In genomic region chr19:11738746-11739620, GRCh38 we compare ENCODE assay signal across 8 cellular contexts. TPM values are rescaled to one million over a fixed set of nuclear protein-coding genes. Genes with fewer than 3 reads are reported as not detected.
A peak's percentile ranks its signal among the peaks of the same experiment; 100 is the strongest.
DNase-seq lines count a peak whose midpoint lies in the region; ATAC-seq, FAIRE-seq and TF ChIP-seq lines count a peak whose summit lies in the region.

Gene ZNF823 (minus strand): TSS chr19:11738946. CDS start chr19:11738819, 127 bp downstream.

- no peaks in the 10 kb centered on the region for H3K27me3 Mint-ChIP-seq in neural crest cell (ENCODE audit: low read depth)

- peak in 1 of 4 donors; percentile 84 for TF ChIP-seq POLR2A in stomach (IDR thresholded peaks at IDR 0.05)

- H3K4me3 ChIP-seq in HAP-1 (peak within 1 kb of the TSS; percentile 92), MG63 (peak within 1 kb of the TSS; percentile 86), stomach (peak within 1 kb of the TSS; percentile 74 to 98 (median 93))

- H3K36me3 Mint-ChIP-seq in neural crest cell (ENCODE audit: low read depth), result peaks cover 9% of the 10 kb centered on the region

- FAIRE-seq in G401.6 (lab: Jason Lieb, UNC), result peak; percentile 98

- WGBS in stomach, 5 donors, result 0 to 2% (median 1%) methylated on average over 34 to 35 of the region's 35 CpGs

- DNase-seq in HAP-1 (ENCODE audit: low spot score in 2 of 2) (peak; percentile 98 to 99), MG63 (peak; percentile 100), SHP77 (lab: John Stamatoyannopoulos, UW) (peak; percentile 97 to 98), foreskin keratinocyte (peak; percentile 93 to 96), neural crest cell (ENCODE audit: low read depth, low spot score) (peak; percentile 99), stomach (peak; percentile 100)
- DNase-seq in activated gamma-delta T cell treated with anti-CD3 and anti-CD28 coated beads, Interleukin-2, amount 50 U/mL, for 16 hours (ENCODE audit: low read depth), result peak; percentile 97

- H3K36me3 ChIP-seq in HAP-1 (replicated peaks) (no peaks in the 10 kb centered on the region), MG63 (peaks cover 21% of the 10 kb centered on the region), stomach (no peaks in the 10 kb centered on the region)

- intact Hi-C loops in stomach (cut with DNase I; ENCODE audit: low total_unique reads), result no loop called here

- peak; percentile 93 for ATAC-seq in foreskin keratinocyte

- H3K27me3 ChIP-seq in HAP-1 (ENCODE audit: low read depth) (no peaks in the 10 kb centered on the region), MG63 (no peaks in the 10 kb centered on the region), foreskin keratinocyte (no peaks in the 10 kb centered on the region), stomach (no peaks in the 10 kb centered on the region)

- H3K9me3 Mint-ChIP-seq in neural crest cell, result no peaks in the 10 kb centered on the region

- H3K4me3 Mint-ChIP-seq in neural crest cell, result peak within 1 kb of the TSS; percentile 99

- H3K4me1 ChIP-seq in HAP-1 (peaks cover 9% of the 10 kb centered on the region), foreskin keratinocyte (peaks cover 6% of the 10 kb centered on the region), stomach (peaks cover 17 to 34% (median 31%) of the 10 kb centered on the region in 4 donors)

- peaks cover 24% of the 10 kb centered on the region for H3K4me1 Mint-ChIP-seq in neural crest cell

- no peak for TF ChIP-seq EP300 in stomach (IDR thresholded peaks at IDR 0.05)

- TF ChIP-seq CTCF in foreskin keratinocyte (conservative IDR thresholded peaks at IDR 0.05), result no peak
- TF ChIP-seq CTCF in neural crest cell (conservative IDR thresholded peaks at IDR 0.05), result no peak
- no peak for TF ChIP-seq CTCF in stomach (IDR thresholded peaks at IDR 0.05)

- in situ Hi-C loops in HAP-1 (cut with MboI; ENCODE audit: low sequenced_read_pairs), result no loop called here

- H3K9me3 ChIP-seq in HAP-1 (no peaks in the 10 kb centered on the region), MG63 (no peaks in the 10 kb centered on the region), stomach (no peaks in the 10 kb centered on the region)

- H3K27ac ChIP-seq in foreskin keratinocyte, result peak within 1 kb of the TSS; percentile 70
- peak within 1 kb of the TSS; percentile 94 to 98 (median 95) for H3K27ac ChIP-seq in stomach

- peak within 1 kb of the TSS; percentile 98 for H3K27ac Mint-ChIP-seq in neural crest cell (ENCODE audit: unreplicated experiment)

RNA-seq across cellular contexts. Expression of gene ZNF823, which starts in this region (rescaled TPM):
- 10.1 and 14.8 TPM in 2 replicates for total RNA-seq in MG63 (2014; rRNA removed; shearing (Covaris generic); ENCODE audit: low replicate concordance)
- total RNA-seq in foreskin keratinocyte (5.1 and 5.5 TPM in 2 replicates), neural crest cell (8.7 and 8.8 TPM in 2 replicates), stomach (10 to 100 TPM in 1 of 5 donors, 1 to 10 TPM in 4; 1.2 to 19.3 (median 5.8) TPM)
- polyA plus RNA-seq in foreskin keratinocyte (1.9 and 2.3 TPM in 2 replicates), stomach (1 to 10 TPM; 3.1 to 4.6 (median 4.3) TPM)

Comparison
In these comparisons a context has a peak if more than half of its experiments do, and no peak if none do; other contexts are left out.
1. Peak in every context shown above with its lines: DNase-seq, ATAC-seq, H3K4me3 ChIP-seq and H3K27ac ChIP-seq.